19 cellular contexts compared by ENCODE assay signal in genomic region chr2:151833984-151834383, GRCh38. TPM values are rescaled to one million over a fixed set of nuclear protein-coding genes. Genes with fewer than 3 reads are reported as not detected.
DNase-seq lines count a peak whose midpoint lies in the region; ATAC-seq, FAIRE-seq and TF ChIP-seq lines count a peak whose summit lies in the region.
"Had no signal": no experiment of that assay in that cellular context is flagged by ENCODE, and none has a peak within 500 bp of the region (broad histone marks: within the 10 kb centered on the region; RNA-seq: fewer than 3 reads in every experiment).

No MANE protein-coding gene starts in this region.

- TF ChIP-seq CTCF in endodermal cell (conservative IDR thresholded peaks at IDR 0.05) (no peak), upper lobe of left lung (IDR thresholded peaks at IDR 0.05) (no peak), lower lobe of right lung (IDR thresholded peaks at IDR 0.05) (no peak)

- no peaks in the 10 kb centered on the region for H3K27me3 Mint-ChIP-seq in endodermal cell (ENCODE audit: insufficient read depth)

- H3K27me3 ChIP-seq in endodermal cell (ENCODE audit: control insufficient read depth, insufficient read depth, low read length, poor library complexity, severe bottlenecking), result no peaks in the 10 kb centered on the region
- H3K27me3 ChIP-seq in upper lobe of left lung, result no peaks in the 10 kb centered on the region
- H3K27me3 ChIP-seq in lower lobe of right lung (ENCODE audit: low read depth), result no peaks in the 10 kb centered on the region
- H3K27me3 ChIP-seq: body of pancreas, gastrocnemius medialis had no signal

- no peak for TF ChIP-seq POLR2A in GM12892 (IDR thresholded peaks at IDR 0.05; ENCODE audit: low read depth, low read length)
- TF ChIP-seq POLR2A in upper lobe of left lung (IDR thresholded peaks at IDR 0.05), result no peak

- intact Hi-C loops in lower lobe of right lung (cut with DNase I), result no loop called here

- DNase-seq in GM12892 (ENCODE audit: insufficient read length), result no peak
- peak; percentile 69 for DNase-seq in OCI-M1 (lab: John Stamatoyannopoulos, UW)
- DNase-seq in endodermal cell, result no peak
- DNase-seq in upper lobe of left lung, result no peak
- DNase-seq in lower lobe of right lung, result no peak
- DNase-seq: activated CD8-positive, alpha-beta T cell treated with anti-CD3 and anti-CD28 coated beads for 36 hours; activated effector memory CD4-positive, alpha-beta T cell treated with Interleukin-2 at 50 U/mL for 16 hours; body of pancreas; DMS79; effector CD8-positive, alpha-beta T cell; gastrocnemius medialis; naive thymus-derived CD4-positive, alpha-beta T cell; PC-9; T-helper 2 cell had no signal

- H3K9me3 Mint-ChIP-seq in endodermal cell, result no peaks in the 10 kb centered on the region
- H3K9me3 Mint-ChIP-seq: activated CD8-positive, alpha-beta T cell treated with anti-CD3 and anti-CD28 coated beads for 36 hours had no signal

- H3K4me3 Mint-ChIP-seq in endodermal cell, result no peak overlapping the region
- H3K4me3 Mint-ChIP-seq: activated CD8-positive, alpha-beta T cell treated with anti-CD3 and anti-CD28 coated beads for 36 hours; naive thymus-derived CD4-positive, alpha-beta T cell had no signal

- peaks cover under 1% of the 10 kb centered on the region for H3K4me1 Mint-ChIP-seq in endodermal cell

- 76 to 85% methylated on average over 3 of the region's 3 CpGs for WGBS in endodermal cell (ENCODE audit: insufficient coverage in 1 of 2, insufficient read length in 1 of 2), 2 experiments
- WGBS in upper lobe of left lung, 2 donors, result 67 to 77% methylated on average over 3 of the region's 3 CpGs

- no peaks in the 10 kb centered on the region for H3K36me3 ChIP-seq in endodermal cell (ENCODE audit: control insufficient read depth, insufficient read depth, low read length)
- H3K36me3 ChIP-seq in upper lobe of left lung, result no peaks in the 10 kb centered on the region
- no peaks in the 10 kb centered on the region for H3K36me3 ChIP-seq in lower lobe of right lung
- H3K36me3 ChIP-seq: gastrocnemius medialis had no signal

- H3K4me3 ChIP-seq in endodermal cell (ENCODE audit: low read length) (no peak overlapping the region), upper lobe of left lung (no peak overlapping the region), lower lobe of right lung (no peak overlapping the region)
- H3K4me3 ChIP-seq: body of pancreas, gastrocnemius medialis, PC-9 had no signal

- H3K36me3 Mint-ChIP-seq in endodermal cell (ENCODE audit: low read depth), result no peaks in the 10 kb centered on the region
- H3K36me3 Mint-ChIP-seq: naive thymus-derived CD4-positive, alpha-beta T cell had no signal

- no peak for TF ChIP-seq EP300 in upper lobe of left lung (IDR thresholded peaks at IDR 0.05)

- peak; percentile 80 for FAIRE-seq in GM12892 (lab: Jason Lieb, UNC)
- FAIRE-seq: H1, keratinocyte had no signal

- H3K27ac ChIP-seq in endodermal cell (ENCODE audit: low read depth, low read length) (no peak overlapping the region), upper lobe of left lung (no peak overlapping the region), lower lobe of right lung (no peak overlapping the region)
- H3K27ac ChIP-seq: body of pancreas, gastrocnemius medialis, PC-9 had no signal

- peaks cover 3% of the 10 kb centered on the region for H3K4me1 ChIP-seq in endodermal cell (ENCODE audit: control insufficient read depth, insufficient read depth, low read length)
- H3K4me1 ChIP-seq in upper lobe of left lung, result peaks cover 0 to 3% (median 2%) of the 10 kb centered on the region in 4 donors
- peaks cover under 1% of the 10 kb centered on the region for H3K4me1 ChIP-seq in lower lobe of right lung

- no peaks in the 10 kb centered on the region for H3K9me3 ChIP-seq in endodermal cell (ENCODE audit: control insufficient read depth, low read length)
- no peaks in the 10 kb centered on the region for H3K9me3 ChIP-seq in upper lobe of left lung
- no peaks in the 10 kb centered on the region for H3K9me3 ChIP-seq in lower lobe of right lung
- H3K9me3 ChIP-seq: body of pancreas, gastrocnemius medialis had no signal

- no peak overlapping the region for H3K9ac ChIP-seq in endodermal cell (ENCODE audit: extremely low read depth, low read length, poor library complexity, severe bottlenecking)

- ATAC-seq in GM21447 (IDR thresholded peaks at IDR 0.05; ENCODE audit: unreplicated experiment), result peak; percentile 73
- ATAC-seq in HG03108 (IDR thresholded peaks at IDR 0.05; ENCODE audit: unreplicated experiment), result peak; percentile 52
- ATAC-seq in HG03097 (IDR thresholded peaks at IDR 0.05; ENCODE audit: low FRiP score, unreplicated experiment), result no peak
- ATAC-seq in upper lobe of left lung (ENCODE audit: low FRiP score in 2 of 2), result no peak
- no peak for ATAC-seq in lower lobe of right lung
- ATAC-seq: activated CD8-positive, alpha-beta T cell treated with anti-CD3 and anti-CD28 coated beads for 36 hours; body of pancreas; gastrocnemius medialis; naive thymus-derived CD4-positive, alpha-beta T cell had no signal

- H3K27ac Mint-ChIP-seq in endodermal cell, result no peak overlapping the region
- H3K27ac Mint-ChIP-seq: activated CD8-positive, alpha-beta T cell treated with anti-CD3 and anti-CD28 coated beads for 36 hours; naive thymus-derived CD4-positive, alpha-beta T cell had no signal

RNA-seq across cellular contexts. Expression of gene ARL5A, which starts 5.8 kb away (rescaled TPM):
- polyA plus RNA-seq in GM12892 (2012; ENCODE audit: missing spikeins), result 55.2 TPM
- total RNA-seq in endodermal cell, result 10 to 100 TPM; 72.2 to 77.1 TPM
- polyA plus RNA-seq in endodermal cell (2013, experiment 1 of 2), result 37.0 TPM
- 40.2 TPM for polyA plus RNA-seq in endodermal cell (2013, experiment 2 of 2)
- 10 to 100 TPM; 52.4 to 76.8 (median 54.9) TPM for total RNA-seq in upper lobe of left lung
- 52.3 TPM for total RNA-seq in lower lobe of right lung

Comparison
In these comparisons a context has a peak if more than half of its experiments do, and no peak if none do; other contexts are left out.
1. ATAC-seq: peak in GM21447 (single experiment) and HG03108 (single experiment); none in HG03097 (single experiment), upper lobe of left lung (0 of 2) and lower lobe of right lung (0 of 2).